Comparison of ENCODE assay signal across 17 cellular contexts in genomic region chr14:73249108-73249507, GRCh38. TPM values are rescaled to one million over a fixed set of nuclear protein-coding genes. Genes with fewer than 3 reads are reported as not detected.
DNase-seq lines count a peak whose midpoint lies in the region; ATAC-seq and TF ChIP-seq lines count a peak whose summit lies in the region.
"Had no signal": no experiment of that assay in that cellular context is flagged by ENCODE, and none has a peak within 500 bp of the region (broad histone marks: within the 10 kb centered on the region; RNA-seq: fewer than 3 reads in every experiment).

No MANE protein-coding gene starts in this region.

- H3K14ac ChIP-seq in IMR-90 (replicated peaks; ENCODE audit: low read depth, low read length), result no peak overlapping the region

- H3K9ac ChIP-seq in BLaER1 treated with 17β-estradiol and CSF1 and Interleukin-3, amounts not matched to agents 10 nM and 100 nM, result peak overlapping the region in 1 of 11 experiments; percentile 46; a peak in 2 of 22 replicates
- H3K9ac ChIP-seq in IMR-90 (ENCODE audit: low read depth, low read length), result no peak overlapping the region
- H3K9ac ChIP-seq in SU-DHL-6 (ENCODE audit: low read length), result no peak overlapping the region
- H3K9ac ChIP-seq: GM23248 had no signal

- H4K91ac ChIP-seq in IMR-90 (ENCODE audit: insufficient read depth, low read depth, low read length), result no peak overlapping the region

- H3K27ac Mint-ChIP-seq in stimulated activated naive CD8-positive, alpha-beta T cell treated with anti-CD3 and anti-CD28 coated beads, Interleukin-15, amount 100 ng/mL, for 72 hours, result no peak overlapping the region

- peaks cover 0 to 8% of the 10 kb centered on the region in 2 experiments; a peak in 2 of 4 replicates for H3K79me1 ChIP-seq in IMR-90 (ENCODE audit: low read depth in 1 of 2, low read length in 2 of 2)

- no peaks in the 10 kb centered on the region for H3K9me2 ChIP-seq in SU-DHL-6 (replicated peaks; ENCODE audit: insufficient read depth, low read length)

- H3K4me3 ChIP-seq in BLaER1 treated with 17β-estradiol and CSF1 and Interleukin-3, amounts not matched to agents 10 nM and 100 nM, result peak overlapping the region in 1 of 10 experiments; percentile 1; a peak in 1 of 20 replicates
- H3K4me3 ChIP-seq in IMR-90 (ENCODE audit: insufficient read depth, low read depth, low read length), result no peak overlapping the region
- H3K4me3 ChIP-seq in SU-DHL-6 (ENCODE audit: insufficient read depth, low read length, poor library complexity, severe bottlenecking), result no peak overlapping the region
- H3K4me3 ChIP-seq in osteoblast (ENCODE audit: insufficient read depth, low read length), result no peak overlapping the region
- H3K4me3 ChIP-seq in left ventricle myocardium inferior, result no peak overlapping the region
- H3K4me3 ChIP-seq: GM23248, HAP-1 had no signal

- no peak overlapping the region for H2AK5ac ChIP-seq in IMR-90 (ENCODE audit: low read depth, low read length)

- no peaks in the 10 kb centered on the region for H3K9me3 Mint-ChIP-seq in stimulated activated naive CD8-positive, alpha-beta T cell treated with anti-CD3 and anti-CD28 coated beads, Interleukin-15, amount 100 ng/mL, for 72 hours

- TF ChIP-seq CTCF in IMR-90 (conservative IDR thresholded peaks at IDR 0.05; ENCODE audit: low read depth, low read length) (no peak), SU-DHL-6 (IDR thresholded peaks at IDR 0.05; ENCODE audit: insufficient read depth, low read length, poor library complexity, severe bottlenecking) (no peak), osteoblast (IDR thresholded peaks at IDR 0.05; ENCODE audit: extremely low read depth, low read depth, low read length) (no peak), left ventricle myocardium inferior (IDR thresholded peaks at IDR 0.05; ENCODE audit: borderline replicate concordance) (no peak)

- H3K27me3 Mint-ChIP-seq in stimulated activated naive CD8-positive, alpha-beta T cell treated with anti-CD3 and anti-CD28 coated beads, Interleukin-15, amount 100 ng/mL, for 72 hours, result peaks cover 32% of the 10 kb centered on the region

- no peak overlapping the region for H3K18ac ChIP-seq in IMR-90 (ENCODE audit: low read depth, low read length)

- no peak overlapping the region for H4K5ac ChIP-seq in IMR-90 (ENCODE audit: low read depth, low read length)

- H2BK20ac ChIP-seq in IMR-90 (ENCODE audit: low read depth, low read length), result no peak overlapping the region

- H3K79me2 ChIP-seq in SU-DHL-6 (ENCODE audit: insufficient read depth, low read length) (no peaks in the 10 kb centered on the region), osteoblast (ENCODE audit: insufficient read depth, low read length) (no peaks in the 10 kb centered on the region)

- no peak for ATAC-seq in IMR-90 (ENCODE audit: low read depth)
- ATAC-seq in stimulated activated naive CD8-positive, alpha-beta T cell treated with anti-CD3 and anti-CD28 coated beads, Interleukin-15, amount 100 ng/mL, for 72 hours, result no peak
- ATAC-seq: Panc1 had no signal

- no peak overlapping the region for H3K23ac ChIP-seq in IMR-90 (ENCODE audit: low read depth, low read length)

- H3F3A ChIP-seq in SU-DHL-6 (ENCODE audit: insufficient read depth), result peaks cover 11% of the 10 kb centered on the region

- H3K4ac ChIP-seq in IMR-90 (ENCODE audit: low read depth, low read length), result no peak overlapping the region

- H3K4me1 Mint-ChIP-seq in stimulated activated naive CD8-positive, alpha-beta T cell treated with anti-CD3 and anti-CD28 coated beads, Interleukin-15, amount 100 ng/mL, for 72 hours, result peaks cover 29% of the 10 kb centered on the region

- in situ Hi-C loops in IMR-90 (cut with MboI; ENCODE audit: low sequenced_read_pairs), result no loop called here

- no peak for TF ChIP-seq RAD21 in IMR-90 (IDR thresholded peaks at IDR 0.05; ENCODE audit: low read length)

- H3K56ac ChIP-seq in IMR-90 (ENCODE audit: extremely low read depth, insufficient read depth, low read length), result no peak overlapping the region

- H3K4me2 ChIP-seq in BLaER1 treated with 17β-estradiol and CSF1 and Interleukin-3, amounts not matched to agents 10 nM and 100 nM, result peak overlapping the region; percentile 73 to 98 (median 92)
- H3K4me2 ChIP-seq in IMR-90 (ENCODE audit: low read depth, low read length) (no peak overlapping the region), SU-DHL-6 (ENCODE audit: low read depth, low read length, poor library complexity, severe bottlenecking) (no peak overlapping the region), osteoblast (ENCODE audit: insufficient read depth, low read length) (no peak overlapping the region)

- no CpG with 5 or more reads among the region's 1 CpG for WGBS in IMR-90 (ENCODE audit: extremely low coverage in 2 of 2, insufficient read length in 1 of 2), 2 experiments

- H4K20me1 ChIP-seq in BLaER1 treated with 17β-estradiol and CSF1 and Interleukin-3, amounts not matched to agents 10 nM and 100 nM, result peaks cover 0 to 22% (median 0%) of the 10 kb centered on the region in 11 experiments; a peak in 6 of 22 replicates
- no peaks in the 10 kb centered on the region; the same call in 1 of the 2 replicates for H4K20me1 ChIP-seq in IMR-90 (ENCODE audit: insufficient read depth, low read length)
- H4K20me1 ChIP-seq in SU-DHL-6 (ENCODE audit: low read depth, low read length), result no peaks in the 10 kb centered on the region
- no peaks in the 10 kb centered on the region for H4K20me1 ChIP-seq in osteoblast (ENCODE audit: insufficient read depth, low read length)

- CTCF ChIA-PET in IMR-90 (lab: Yijun Ruan, JAX), result no interaction called here

- H2AK9ac ChIP-seq in IMR-90 (replicated peaks; ENCODE audit: low read depth, low read length, poor library complexity), result no peak overlapping the region

- peaks cover 8 to 38% (median 36%) of the 10 kb centered on the region in 11 experiments; a peak in 20 of 22 replicates for H3K27me3 ChIP-seq in BLaER1 treated with 17β-estradiol and CSF1 and Interleukin-3, amounts not matched to agents 10 nM and 100 nM
- H3K27me3 ChIP-seq in IMR-90 (ENCODE audit: control insufficient read depth, insufficient read depth, low read length) (peaks cover 6% of the 10 kb centered on the region; the same call in 1 of the 2 replicates), SU-DHL-6 (ENCODE audit: low read length) (no peaks in the 10 kb centered on the region), osteoblast (ENCODE audit: insufficient read depth, low read length) (no peaks in the 10 kb centered on the region), left ventricle myocardium inferior (ENCODE audit: low read depth) (peaks cover 21% of the 10 kb centered on the region)

- peak overlapping the region in 3 of 11 experiments; percentile 42 to 54 (median 54); a peak in 5 of 22 replicates for H3K27ac ChIP-seq in BLaER1 treated with 17β-estradiol and CSF1 and Interleukin-3, amounts not matched to agents 10 nM and 100 nM
- no peak overlapping the region for H3K27ac ChIP-seq in IMR-90 (ENCODE audit: insufficient read depth, low read length)
- H3K27ac ChIP-seq in SU-DHL-6 (ENCODE audit: low read depth, low read length), result no peak overlapping the region
- no peak overlapping the region for H3K27ac ChIP-seq in osteoblast (ENCODE audit: low read depth, low read length)
- no peak overlapping the region for H3K27ac ChIP-seq in left ventricle myocardium inferior (replicated peaks)
- H3K27ac ChIP-seq: GM23248 had no signal

- no TSS peak for BruUV-seq in IMR-90 (replicated peaks; lab: Mats Ljungman, UMichigan)

- no peaks in the 10 kb centered on the region for H3K36me3 ChIP-seq in BLaER1 treated with 17β-estradiol and CSF1 and Interleukin-3, amounts not matched to agents 10 nM and 100 nM
- no peaks in the 10 kb centered on the region for H3K36me3 ChIP-seq in IMR-90 (ENCODE audit: control insufficient read depth, insufficient read depth, low read length)
- no peaks in the 10 kb centered on the region for H3K36me3 ChIP-seq in SU-DHL-6 (ENCODE audit: low read length)
- H3K36me3 ChIP-seq in osteoblast (ENCODE audit: insufficient read depth, low read length), result no peaks in the 10 kb centered on the region
- no peaks in the 10 kb centered on the region for H3K36me3 ChIP-seq in left ventricle myocardium inferior
- H3K36me3 ChIP-seq: HAP-1 had no signal

- DNase-seq in IMR-90 (no peak), osteoblast (ENCODE audit: insufficient read length, low spot score, missing footprints) (peak; percentile 84), left ventricle myocardium inferior (no peak), SIG-M5 (lab: John Stamatoyannopoulos, UW) (no peak)
- DNase-seq in stimulated activated naive CD8-positive, alpha-beta T cell treated with anti-CD3 and anti-CD28 coated beads, Interleukin-15, amount 100 ng/mL, for 72 hours, result no peak
- DNase-seq: COR-L47, DMS 273 treated with DMSO at 0.1 percent for 48 hours, GDM1, NCI-H1092 treated with DMSO at 0.1 percent for 48 hours, NCI-H510A, NCI-H748 treated with DMSO at 0.1 percent for 48 hours had no signal

- dilution Hi-C loops in IMR-90 (cut with HindIII; ENCODE audit: low sequenced_read_pairs, unreplicated experiment), result no loop called here

- no peak overlapping the region for H3K4me3 Mint-ChIP-seq in stimulated activated naive CD8-positive, alpha-beta T cell treated with anti-CD3 and anti-CD28 coated beads, Interleukin-15, amount 100 ng/mL, for 72 hours
- H3K4me3 Mint-ChIP-seq: CD14-positive monocyte had no signal

- no peak overlapping the region for H4K8ac ChIP-seq in IMR-90 (ENCODE audit: low read depth in 2 of 2, low read length in 2 of 2)

- no peaks in the 10 kb centered on the region for H3K9me3 ChIP-seq in BLaER1 treated with 17β-estradiol and CSF1 and Interleukin-3, amounts not matched to agents 10 nM and 100 nM (replicated peaks in 1 of 11)
- H3K9me3 ChIP-seq in IMR-90 (ENCODE audit: control insufficient read depth, insufficient read depth, low read length) (no peaks in the 10 kb centered on the region), SU-DHL-6 (ENCODE audit: insufficient read depth, low read length) (no peaks in the 10 kb centered on the region), osteoblast (ENCODE audit: low read depth, low read length) (no peaks in the 10 kb centered on the region), left ventricle myocardium inferior (replicated peaks) (no peaks in the 10 kb centered on the region)
- H3K9me3 ChIP-seq: HAP-1 had no signal

- no peak overlapping the region for H2BK15ac ChIP-seq in IMR-90 (ENCODE audit: low read depth, low read length)

- intact Hi-C loops in IMR-90 (cut with micrococcal nuclease) (no loop called here), left ventricle myocardium inferior (cut with micrococcal nuclease) (no loop called here)

- no peak overlapping the region for H2AFZ ChIP-seq in IMR-90 (replicated peaks; ENCODE audit: low read length, poor library complexity)
- peak overlapping the region; percentile 10 for H2AFZ ChIP-seq in SU-DHL-6 (ENCODE audit: low read depth, low read length, severe bottlenecking)
- H2AFZ ChIP-seq in osteoblast (ENCODE audit: low read length), result no peak overlapping the region
- H2AFZ ChIP-seq: GM23248 had no signal

- no peak for TF ChIP-seq POLR2A in IMR-90 (IDR thresholded peaks at IDR 0.05; ENCODE audit: low read depth, low read length)

- no peak overlapping the region for H2BK120ac ChIP-seq in IMR-90 (ENCODE audit: low read depth, low read length)

- H3K4me1 ChIP-seq in BLaER1 treated with 17β-estradiol and CSF1 and Interleukin-3, amounts not matched to agents 10 nM and 100 nM, result peaks cover 59 to 81% (median 78%) of the 10 kb centered on the region in 10 experiments
- H3K4me1 ChIP-seq in IMR-90 (ENCODE audit: control insufficient read depth, insufficient read depth, low read length), result no peaks in the 10 kb centered on the region
- peaks cover 24% of the 10 kb centered on the region for H3K4me1 ChIP-seq in osteoblast (ENCODE audit: insufficient read depth, low read length)
- H3K4me1 ChIP-seq in left ventricle myocardium inferior, result peaks cover 10% of the 10 kb centered on the region
- H3K4me1 ChIP-seq: HAP-1 had no signal

- peaks cover 6% of the 10 kb centered on the region; the same call in 1 of the 2 replicates for H3K9me1 ChIP-seq in IMR-90 (ENCODE audit: insufficient read depth, low read length)

- no peak overlapping the region for H2BK5ac ChIP-seq in IMR-90 (ENCODE audit: low read depth, low read length, poor library complexity, severe bottlenecking)

- POLR2A ChIA-PET in IMR-90 (lab: Charles Lee; ENCODE audit: unreplicated experiment), result no interaction called here

RNA-seq across cellular contexts. Expression of gene PAPLN, which starts 11.8 kb away (rescaled TPM):
- total RNA-seq in IMR-90 (2012; rRNA removed) (0.28 and 0.36 TPM in 2 replicates), osteoblast (5.3 and 5.8 TPM in 2 replicates), left ventricle myocardium inferior (1.2 TPM)
- 0.83 and 1.2 TPM in 2 replicates for polyA plus RNA-seq in IMR-90 (2012; rRNA removed)
- polyA plus RNA-seq in IMR-90 (2012; cell fraction: cytosol; rRNA removed), result 0.34 and 0.79 TPM in 2 replicates
- 10.9 and 11.7 TPM in 2 replicates for polyA plus RNA-seq in IMR-90 (2012; cell fraction: nucleus; rRNA removed; ENCODE audit: low replicate concordance)

Comparison
In these comparisons a context has a peak if more than half of its experiments do, and no peak if none do; other contexts are left out.
1. H3K4me2 ChIP-seq: peak in BLaER1 treated with 17β-estradiol and CSF1 and Interleukin-3, amounts not matched to agents 10 nM and 100 nM (11 of 11); none in IMR-90 (single experiment), SU-DHL-6 (single experiment) and osteoblast (single experiment).